ENCODE assay signal across 1 cellular context in the genomic region with DNA sequence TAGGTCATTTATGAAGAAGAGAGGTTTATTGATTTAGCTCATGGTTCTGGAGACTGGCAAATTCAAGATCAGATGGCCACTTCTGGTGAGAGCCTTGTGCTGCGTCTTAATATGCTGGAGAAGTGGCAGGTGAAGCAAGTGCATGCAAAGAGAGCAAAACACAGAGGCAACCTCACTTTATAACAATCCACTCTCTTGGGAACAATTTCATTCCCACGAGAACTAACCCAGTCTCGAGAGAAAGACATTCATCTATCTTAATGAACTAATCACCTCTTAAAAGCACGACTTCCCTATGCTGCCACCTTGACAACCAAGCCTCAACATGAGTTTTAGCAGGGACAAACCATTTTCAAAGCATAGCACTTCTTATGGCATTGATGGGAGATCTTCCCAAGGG.
TF ChIP-seq lines count a peak whose summit lies in the region.

No MANE protein-coding gene starts in this region.

TF ChIP-seq in GM23338, 12 proteins besides CTCF, POLR2A, EP300 and RAD21 (continued from another document):
- no peak for TF ChIP-seq ZNF462 (CRISPR knock-in tag; IDR thresholded peaks at IDR 0.05)
- no peak for TF ChIP-seq ETS1 (IDR thresholded peaks at IDR 0.05)
- TF ChIP-seq ZNF331 (CRISPR knock-in tag; IDR thresholded peaks at IDR 0.05; ENCODE audit: low read depth): no peak
- no peak for TF ChIP-seq STAT1 (IDR thresholded peaks at IDR 0.05; ENCODE audit: unreplicated experiment)
- no peak for TF ChIP-seq EZH2phosphoT487 (IDR thresholded peaks at IDR 0.05; ENCODE audit: unreplicated experiment)
- no peak for TF ChIP-seq EZH2 (IDR thresholded peaks at IDR 0.05; ENCODE audit: low read depth, unreplicated experiment)
- TF ChIP-seq NANOG (IDR thresholded peaks at IDR 0.05; ENCODE audit: borderline replicate concordance): no peak
- TF ChIP-seq REST (IDR thresholded peaks at IDR 0.05; ENCODE audit: unreplicated experiment): no peak
- no peak for TF ChIP-seq CREB1 (CRISPR knock-in tag; IDR thresholded peaks at IDR 0.05; ENCODE audit: low read depth)
TF ChIP-seq in GM23338: peak in this region for 0.
